1 cellular context compared by ENCODE assay signal in the genomic region with DNA sequence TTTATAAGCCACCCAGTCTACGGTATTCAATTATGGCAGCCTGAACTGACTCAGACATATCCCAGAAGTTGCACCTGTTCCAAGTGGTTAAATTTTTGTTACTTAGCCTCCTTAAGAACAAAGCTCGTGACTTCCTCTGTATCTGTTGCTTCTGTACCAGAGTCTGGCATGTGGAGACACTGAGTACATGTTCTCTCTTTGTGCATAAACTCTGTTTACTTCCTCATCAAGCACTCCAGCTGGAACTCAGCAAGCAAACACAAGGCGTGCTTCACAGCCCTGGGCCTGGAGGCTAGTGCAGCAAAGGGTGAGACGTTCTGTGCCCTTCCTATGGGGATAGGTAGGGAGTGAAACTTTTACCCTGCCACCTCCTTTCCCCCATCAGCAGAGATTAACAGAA.
TF ChIP-seq lines count a peak whose summit lies in the region.

No MANE protein-coding gene starts in this region.

TF ChIP-seq in GM23338, 12 proteins besides CTCF, POLR2A, EP300 and RAD21 (continued from another document):
- TF ChIP-seq, protein P1, sequence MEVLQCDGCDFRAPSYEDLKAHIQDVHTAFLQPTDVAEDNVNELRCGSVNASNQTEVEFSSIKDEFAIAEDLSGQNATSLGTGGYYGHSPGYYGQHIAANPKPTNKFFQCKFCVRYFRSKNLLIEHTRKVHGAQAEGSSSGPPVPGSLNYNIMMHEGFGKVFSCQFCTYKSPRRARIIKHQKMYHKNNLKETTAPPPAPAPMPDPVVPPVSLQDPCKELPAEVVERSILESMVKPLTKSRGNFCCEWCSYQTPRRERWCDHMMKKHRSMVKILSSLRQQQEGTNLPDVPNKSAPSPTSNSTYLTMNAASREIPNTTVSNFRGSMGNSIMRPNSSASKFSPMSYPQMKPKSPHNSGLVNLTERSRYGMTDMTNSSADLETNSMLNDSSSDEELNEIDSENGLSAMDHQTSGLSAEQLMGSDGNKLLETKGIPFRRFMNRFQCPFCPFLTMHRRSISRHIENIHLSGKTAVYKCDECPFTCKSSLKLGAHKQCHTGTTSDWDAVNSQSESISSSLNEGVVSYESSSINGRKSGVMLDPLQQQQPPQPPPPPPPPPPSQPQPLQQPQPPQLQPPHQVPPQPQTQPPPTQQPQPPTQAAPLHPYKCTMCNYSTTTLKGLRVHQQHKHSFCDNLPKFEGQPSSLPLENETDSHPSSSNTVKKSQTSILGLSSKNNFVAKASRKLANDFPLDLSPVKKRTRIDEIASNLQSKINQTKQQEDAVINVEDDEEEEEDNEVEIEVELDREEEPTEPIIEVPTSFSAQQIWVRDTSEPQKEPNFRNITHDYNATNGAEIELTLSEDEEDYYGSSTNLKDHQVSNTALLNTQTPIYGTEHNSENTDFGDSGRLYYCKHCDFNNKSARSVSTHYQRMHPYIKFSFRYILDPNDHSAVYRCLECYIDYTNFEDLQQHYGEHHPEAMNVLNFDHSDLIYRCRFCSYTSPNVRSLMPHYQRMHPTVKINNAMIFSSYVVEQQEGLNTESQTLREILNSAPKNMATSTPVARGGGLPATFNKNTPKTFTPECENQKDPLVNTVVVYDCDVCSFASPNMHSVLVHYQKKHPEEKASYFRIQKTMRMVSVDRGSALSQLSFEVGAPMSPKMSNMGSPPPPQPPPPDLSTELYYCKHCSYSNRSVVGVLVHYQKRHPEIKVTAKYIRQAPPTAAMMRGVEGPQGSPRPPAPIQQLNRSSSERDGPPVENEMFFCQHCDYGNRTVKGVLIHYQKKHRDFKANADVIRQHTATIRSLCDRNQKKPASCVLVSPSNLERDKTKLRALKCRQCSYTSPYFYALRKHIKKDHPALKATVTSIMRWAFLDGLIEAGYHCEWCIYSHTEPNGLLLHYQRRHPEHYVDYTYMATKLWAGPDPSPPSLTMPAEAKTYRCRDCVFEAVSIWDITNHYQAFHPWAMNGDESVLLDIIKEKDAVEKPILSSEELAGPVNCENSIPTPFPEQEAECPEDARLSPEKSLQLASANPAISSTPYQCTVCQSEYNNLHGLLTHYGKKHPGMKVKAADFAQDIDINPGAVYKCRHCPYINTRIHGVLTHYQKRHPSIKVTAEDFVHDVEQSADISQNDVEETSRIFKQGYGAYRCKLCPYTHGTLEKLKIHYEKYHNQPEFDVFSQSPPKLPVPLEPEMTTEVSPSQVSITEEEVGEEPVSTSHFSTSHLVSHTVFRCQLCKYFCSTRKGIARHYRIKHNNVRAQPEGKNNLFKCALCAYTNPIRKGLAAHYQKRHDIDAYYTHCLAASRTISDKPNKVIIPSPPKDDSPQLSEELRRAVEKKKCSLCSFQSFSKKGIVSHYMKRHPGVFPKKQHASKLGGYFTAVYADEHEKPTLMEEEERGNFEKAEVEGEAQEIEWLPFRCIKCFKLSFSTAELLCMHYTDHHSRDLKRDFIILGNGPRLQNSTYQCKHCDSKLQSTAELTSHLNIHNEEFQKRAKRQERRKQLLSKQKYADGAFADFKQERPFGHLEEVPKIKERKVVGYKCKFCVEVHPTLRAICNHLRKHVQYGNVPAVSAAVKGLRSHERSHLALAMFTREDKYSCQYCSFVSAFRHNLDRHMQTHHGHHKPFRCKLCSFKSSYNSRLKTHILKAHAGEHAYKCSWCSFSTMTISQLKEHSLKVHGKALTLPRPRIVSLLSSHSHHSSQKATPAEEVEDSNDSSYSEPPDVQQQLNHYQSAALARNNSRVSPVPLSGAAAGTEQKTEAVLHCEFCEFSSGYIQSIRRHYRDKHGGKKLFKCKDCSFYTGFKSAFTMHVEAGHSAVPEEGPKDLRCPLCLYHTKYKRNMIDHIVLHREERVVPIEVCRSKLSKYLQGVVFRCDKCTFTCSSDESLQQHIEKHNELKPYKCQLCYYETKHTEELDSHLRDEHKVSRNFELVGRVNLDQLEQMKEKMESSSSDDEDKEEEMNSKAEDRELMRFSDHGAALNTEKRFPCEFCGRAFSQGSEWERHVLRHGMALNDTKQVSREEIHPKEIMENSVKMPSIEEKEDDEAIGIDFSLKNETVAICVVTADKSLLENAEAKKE (CRISPR knock-in tag; IDR thresholded peaks at IDR 0.05), result no peak
- no peak for TF ChIP-seq ZNF331 (CRISPR knock-in tag; IDR thresholded peaks at IDR 0.05; ENCODE audit: low read depth)
- TF ChIP-seq EZH2 (IDR thresholded peaks at IDR 0.05; ENCODE audit: low read depth, unreplicated experiment), result no peak
- TF ChIP-seq STAT1 (IDR thresholded peaks at IDR 0.05; ENCODE audit: unreplicated experiment), result no peak
- TF ChIP-seq EZH2phosphoT487 (IDR thresholded peaks at IDR 0.05; ENCODE audit: unreplicated experiment), result no peak
TF ChIP-seq in GM23338: peak in this region for 0.
